23 cellular contexts compared by ENCODE assay signal in genomic region chr1:68279846-68280245, GRCh38.
"Had no signal": no experiment of that assay in that cellular context is flagged by ENCODE, and none has a peak within 500 bp of the region (broad histone marks: within the 10 kb centered on the region; RNA-seq: fewer than 3 reads in every experiment).

No MANE protein-coding gene starts in this region.

- H3K4me1 ChIP-seq: SJSA1 had no signal

- H3K36me3 ChIP-seq: SJSA1 had no signal

- H3K27ac ChIP-seq: HL-60, SJSA1, SK-N-MC had no signal

- FAIRE-seq: HTR-8/SVneo, RCC 7860 had no signal

- ATAC-seq: T-cell had no signal

- H3K4me3 ChIP-seq: SJSA1, SK-N-MC had no signal

- H3K27me3 ChIP-seq: SJSA1 had no signal

- DNase-seq: KBM-7, MV-4-11, NCI-H1092, NCI-H1105 treated with DMSO at 0.1 percent for 48 hours, NCI-H1417 treated with DMSO at 0.1 percent for 48 hours, NCI-H146, NCI-H1694 treated with DMSO at 0.1 percent for 48 hours, NCI-H1930, NCI-H2081, NCI-H2107, NCI-H2227 treated with DMSO at 0.1 percent for 48 hours, NCI-H524, NCI-H526 treated with DMSO at 0.1 percent for 48 hours, NCI-H748 treated with DMSO at 0.1 percent for 48 hours, Right ventricle myocardium superior, RPMI8226, SIG-M5, T-cell had no signal

- H3K9me3 ChIP-seq: SJSA1 had no signal
